In genomic region chr4:54067163-54067562, GRCh38 we compare ENCODE assay signal across 10 cellular contexts. TPM values are rescaled to one million over a fixed set of nuclear protein-coding genes. Genes with fewer than 3 reads are reported as not detected.
DNase-seq lines count a peak whose midpoint lies in the region; ATAC-seq and TF ChIP-seq lines count a peak whose summit lies in the region.
"Had no signal": no experiment of that assay in that cellular context is flagged by ENCODE, and none has a peak within 500 bp of the region (broad histone marks: within the 10 kb centered on the region; RNA-seq: fewer than 3 reads in every experiment).

No MANE protein-coding gene starts in this region.

- no peak overlapping the region for H2BK12ac ChIP-seq in H9 (ENCODE audit: insufficient read length, low read depth, low read length)

- no peak overlapping the region for H2BK5ac ChIP-seq in H9 (ENCODE audit: insufficient read length, low read length)

- H3K36me3 Mint-ChIP-seq in chondrocyte (ENCODE audit: low read depth), result no peaks in the 10 kb centered on the region
- H3K36me3 Mint-ChIP-seq in H9 (ENCODE audit: insufficient read depth in 1 of 3, low read depth in 3 of 3), result no peaks in the 10 kb centered on the region

- no peak overlapping the region for H3K18ac ChIP-seq in H9 (ENCODE audit: insufficient read length, low read depth, low read length)

- H3T11ph ChIP-seq in H9 (ENCODE audit: low read length), result no peak overlapping the region

- no peaks in the 10 kb centered on the region for H3K79me1 ChIP-seq in H9 (ENCODE audit: insufficient read depth, low read depth, low read length, poor library complexity, severe bottlenecking)

- WGBS in H9 (ENCODE audit: extremely low coverage, insufficient read length, low lambda C conversion rate), result no CpG with 5 or more reads among the region's 5 CpGs

- no peak overlapping the region for H3K27ac ChIP-seq in H9 (ENCODE audit: insufficient read length, low read depth, low read length)

- no peak overlapping the region for H3K9ac ChIP-seq in H9 (ENCODE audit: extremely low read depth, insufficient read length, low read length)

- no peak overlapping the region for H4K91ac ChIP-seq in H9 (ENCODE audit: insufficient read length, low read depth, low read length)

- no peak overlapping the region for H3K4me2 ChIP-seq in H9 (ENCODE audit: insufficient read depth, insufficient read length, low read length)

- TF ChIP-seq CTCF in chondrocyte (IDR thresholded peaks at IDR 0.05), result no peak
- TF ChIP-seq CTCF in H9 (conservative IDR thresholded peaks at IDR 0.05), result no peak

- H2BK15ac ChIP-seq in H9 (ENCODE audit: low read depth, low read length), result no peak overlapping the region

- H3K4me1 ChIP-seq in H9 (ENCODE audit: insufficient read depth, low read length), result no peaks in the 10 kb centered on the region

- H4K8ac ChIP-seq in H9 (replicated peaks; ENCODE audit: insufficient read length, low read depth, low read length), result no peak overlapping the region

- H3K4me3 Mint-ChIP-seq in chondrocyte (ENCODE audit: unreplicated experiment), result no peak overlapping the region
- no peak overlapping the region for H3K4me3 Mint-ChIP-seq in H9

- H3K27me3 Mint-ChIP-seq in chondrocyte (ENCODE audit: low read depth) (no peaks in the 10 kb centered on the region), H9 (ENCODE audit: low read depth) (peaks cover 7% of the 10 kb centered on the region)

- no peaks in the 10 kb centered on the region for H3K79me2 ChIP-seq in H9 (ENCODE audit: insufficient read depth, low read length)

- no peak overlapping the region for H4K5ac ChIP-seq in H9 (ENCODE audit: insufficient read length, low read depth, low read length)

- no peaks in the 10 kb centered on the region for H4K20me1 ChIP-seq in H9 (ENCODE audit: control insufficient read depth, insufficient read depth, insufficient read length)

- no peak overlapping the region for H2AK5ac ChIP-seq in H9 (ENCODE audit: insufficient read length, low read length)

- no peaks in the 10 kb centered on the region for H3K9me3 ChIP-seq in H9 (ENCODE audit: control insufficient read depth, low read depth, low read length)
- H3K9me3 ChIP-seq: Peyer's patch had no signal

- H3K23ac ChIP-seq in H9 (ENCODE audit: insufficient read length, low read depth, low read length), result no peak overlapping the region

- H3K23me2 ChIP-seq in H9 (ENCODE audit: insufficient read length, low read depth, low read length, poor library complexity, severe bottlenecking), result peaks cover 7% of the 10 kb centered on the region

- H3K9me3 Mint-ChIP-seq in chondrocyte (ENCODE audit: low read depth) (no peaks in the 10 kb centered on the region), H9 (no peaks in the 10 kb centered on the region)

- H3K14ac ChIP-seq in H9 (ENCODE audit: insufficient read depth, low read length), result no peak overlapping the region

- H3K4me1 Mint-ChIP-seq in chondrocyte (ENCODE audit: low read depth) (peaks cover 36% of the 10 kb centered on the region), H9 (peaks cover 19 to 22% of the 10 kb centered on the region in 2 experiments)

- H3K27me3 ChIP-seq in H9 (ENCODE audit: insufficient read depth, low read length), result no peaks in the 10 kb centered on the region
- H3K27me3 ChIP-seq: Peyer's patch had no signal

- ATAC-seq in GM21528 (IDR thresholded peaks at IDR 0.05; ENCODE audit: low FRiP score, unreplicated experiment), result no peak
- ATAC-seq: HepG2 had no signal

- no peak overlapping the region for H3K4ac ChIP-seq in H9 (ENCODE audit: low read depth, low read length)

- H2BK120ac ChIP-seq in H9 (ENCODE audit: low read depth, low read length, poor library complexity, severe bottlenecking), result no peak overlapping the region

- DNase-seq in HPDE6-E6E7 (ENCODE audit: extremely low spot score) (peak; percentile 76), chondrocyte (ENCODE audit: low spot score) (no peak), kidney glomerular epithelial cell (lab: John Stamatoyannopoulos, UW) (peak; percentile 57), stromal cell of bone marrow (ENCODE audit: low read depth) (peak; percentile 86), germinal center (ENCODE audit: low spot score) (no peak), H9 (no peak)
- DNase-seq in activated T-cell treated with anti-CD3 and anti-CD28 coated beads, Interleukin-2, amount 50 U/mL, for 48 hours, result no peak

- H2BK20ac ChIP-seq in H9 (ENCODE audit: low read depth, low read length, poor library complexity, severe bottlenecking), result no peak overlapping the region

- no peak overlapping the region for H3K56ac ChIP-seq in H9 (ENCODE audit: insufficient read length, low read depth, low read length)

- no peak overlapping the region for H2AFZ ChIP-seq in H9 (ENCODE audit: low read length)

- peak overlapping the region; percentile 85 for H3K27ac Mint-ChIP-seq in chondrocyte (ENCODE audit: unreplicated experiment)
- no peak overlapping the region for H3K27ac Mint-ChIP-seq in H9

RNA-seq across cellular contexts. Expression of gene CHIC2, which starts 2.8 kb away (rescaled TPM):
- 31.3 to 38.5 TPM (median 36.1 TPM) in 3 replicates for total RNA-seq in chondrocyte
- total RNA-seq in H9 (2021), result 8.2 and 9.8 TPM in 2 replicates

RNA-seq across cellular contexts. Expression of gene GSX2, which starts 32.8 kb away (rescaled TPM):
- total RNA-seq in chondrocyte (not detected in 3 replicates), H9 (2021) (not detected in 2 replicates)
- total RNA-seq: HepG2, Peyer's patch had no signal

Comparison
In these comparisons a context has a peak if more than half of its experiments do, and no peak if none do; other contexts are left out.
1. DNase-seq: peak in HPDE6-E6E7 (single experiment), kidney glomerular epithelial cell (single experiment) and stromal cell of bone marrow (single experiment); none in chondrocyte (single experiment), activated T-cell treated with anti-CD3 and anti-CD28 coated beads, Interleukin-2, amount 50 U/mL, for 48 hours (0 of 2), germinal center (single experiment) and H9 (single experiment).